7 cellular contexts compared by ENCODE assay signal in the genomic region with DNA sequence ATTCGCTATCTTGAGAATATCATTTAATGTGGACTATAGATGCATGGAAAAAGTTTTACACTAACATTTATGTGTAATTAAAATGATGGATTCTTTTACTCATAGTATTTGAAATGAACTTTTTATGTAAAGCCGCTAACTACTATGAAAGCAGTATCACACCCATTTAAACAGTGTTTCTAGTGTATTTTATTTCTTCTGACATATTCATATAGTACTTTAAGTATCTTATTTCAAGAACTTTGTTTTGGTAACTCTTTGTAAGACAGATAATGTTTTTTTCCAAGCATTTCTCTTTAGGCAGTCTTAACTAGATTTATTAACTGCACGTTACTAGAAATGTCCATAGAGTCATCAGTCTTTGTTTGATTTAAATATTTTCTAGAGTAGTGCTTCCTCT. TPM values are rescaled to one million over a fixed set of nuclear protein-coding genes. Genes with fewer than 3 reads are reported as not detected.
"Had no signal": no experiment of that assay in that cellular context is flagged by ENCODE, and none has a peak within 500 bp of the region (broad histone marks: within the 10 kb centered on the region; RNA-seq: fewer than 3 reads in every experiment).

No MANE protein-coding gene starts in this region.

- H3K4me1 Mint-ChIP-seq: GM23338, H9 had no signal

- DNase-seq: H9, HCEC 1CT, IMR-90, KG1 had no signal

- H3K27ac Mint-ChIP-seq: GM23338, H9 had no signal

- H3K4me3 Mint-ChIP-seq: GM23338, H9 had no signal

- ATAC-seq: GM23338, K562 had no signal

RNA-seq across cellular contexts. Expression of a gene that starts 12.5 kb away (rescaled TPM):
- total RNA-seq: HT-29, IMR-90 had no signal
